Comparison of ENCODE assay signal across 12 cellular contexts in the genomic region with DNA sequence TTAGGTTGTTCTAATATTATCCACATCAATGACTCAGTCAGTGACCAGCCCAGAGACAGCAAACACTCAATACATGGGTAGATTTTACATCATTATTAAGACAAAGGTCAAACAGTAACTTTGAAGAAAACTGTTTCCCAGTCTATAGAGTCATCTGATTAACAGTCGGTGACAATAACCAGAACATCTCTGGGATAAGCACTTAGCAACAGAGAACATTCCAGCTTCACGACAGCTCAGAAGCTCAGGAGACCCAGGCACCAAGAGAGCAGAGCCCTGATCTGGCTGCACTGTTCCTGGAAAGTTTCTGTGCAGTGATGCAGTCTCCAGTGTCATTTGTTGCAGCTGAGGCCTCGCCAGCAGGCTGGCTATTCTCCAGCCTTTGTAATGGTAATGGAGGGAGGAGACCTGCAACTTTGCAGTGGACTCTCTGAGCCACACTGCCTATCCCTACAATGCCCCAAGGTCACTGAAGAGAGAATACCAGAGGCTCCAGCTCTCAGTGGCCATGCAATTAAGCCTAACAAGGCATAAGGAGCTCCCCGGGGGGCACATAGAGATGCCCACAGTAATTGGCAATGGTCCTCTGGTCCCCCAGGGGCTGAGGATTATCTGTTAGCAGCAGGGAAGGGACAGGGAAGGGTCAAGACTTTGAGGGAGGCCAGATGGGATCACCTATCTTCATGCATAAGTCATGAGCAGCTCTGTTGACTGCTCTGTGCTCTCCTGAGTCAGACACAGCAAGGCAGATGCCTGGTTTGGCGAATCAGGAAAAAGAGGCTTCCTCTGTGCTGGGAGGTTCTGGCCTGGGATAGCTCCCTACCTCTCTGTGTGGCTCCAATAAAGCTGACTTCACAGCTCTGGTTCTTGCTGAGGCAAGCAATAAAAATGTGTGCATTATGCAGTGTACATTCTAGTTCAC.
DNase-seq lines count a peak whose midpoint lies in the region; ATAC-seq and TF ChIP-seq lines count a peak whose summit lies in the region.
"Had no signal": no experiment of that assay in that cellular context is flagged by ENCODE, and none has a peak within 500 bp of the region (broad histone marks: within the 10 kb centered on the region; RNA-seq: fewer than 3 reads in every experiment).

No MANE protein-coding gene starts in this region.

- H3K9me3 ChIP-seq in mucosa of descending colon: no peaks in the 10 kb centered on the region
- H3K9me3 ChIP-seq: ovary had no signal

- peak; percentile 60 for ATAC-seq in esophagus mucosa
- ATAC-seq in mucosa of descending colon: peak; percentile 9
- ATAC-seq in GM19455 (IDR thresholded peaks at IDR 0.05; ENCODE audit: unreplicated experiment): no peak
- ATAC-seq in GM21526 (IDR thresholded peaks at IDR 0.05; ENCODE audit: low FRiP score, unreplicated experiment): no peak

- no peak overlapping the region for H3K4me3 ChIP-seq in mucosa of descending colon
- H3K4me3 ChIP-seq: ovary, SK-N-MC had no signal

- DNase-seq in ELF-1 (ENCODE audit: low read depth, low spot score) (peak; percentile 98), NCI-H524 (lab: John Stamatoyannopoulos, UW) (peak; percentile 85 to 94), mucosa of descending colon (no peak), NCI-H526 treated with DMSO at 0.1 percent for 48 hours (lab: John Stamatoyannopoulos, UW) (no peak)
- no peak for DNase-seq in activated CD4-positive, alpha-beta T cell treated with anti-CD3 and anti-CD28 coated beads, Interleukin-2, amount 50 U/mL, for 4 hours
- DNase-seq: activated gamma-delta T cell treated with Interleukin-2 at 50 U/mL for 16 hours, NCI-H774, ovary had no signal

- intact Hi-C loops in mucosa of descending colon (cut with DNase I, micrococcal nuclease): no loop called here

- no peaks in the 10 kb centered on the region for H3K4me1 ChIP-seq in mucosa of descending colon (ENCODE audit: low read depth)

- H3K36me3 ChIP-seq in mucosa of descending colon (ENCODE audit: low read depth): no peaks in the 10 kb centered on the region
- H3K36me3 ChIP-seq: ovary had no signal

- TF ChIP-seq CTCF in mucosa of descending colon (IDR thresholded peaks at IDR 0.05): no peak

Comparison
In these comparisons a context has a peak if more than half of its experiments do, and no peak if none do; other contexts are left out.
1. DNase-seq: peak in ELF-1 (single experiment) and NCI-H524 (2 of 2); none in mucosa of descending colon (0 of 3), NCI-H526 treated with DMSO at 0.1 percent for 48 hours (single experiment) and activated CD4-positive, alpha-beta T cell treated with anti-CD3 and anti-CD28 coated beads, Interleukin-2, amount 50 U/mL, for 4 hours (0 of 2).
2. ATAC-seq: peak in esophagus mucosa (single experiment) and mucosa of descending colon (single experiment); none in GM19455 (single experiment) and GM21526 (single experiment).